Comparison of ENCODE assay signal across 12 cellular contexts in the genomic region with DNA sequence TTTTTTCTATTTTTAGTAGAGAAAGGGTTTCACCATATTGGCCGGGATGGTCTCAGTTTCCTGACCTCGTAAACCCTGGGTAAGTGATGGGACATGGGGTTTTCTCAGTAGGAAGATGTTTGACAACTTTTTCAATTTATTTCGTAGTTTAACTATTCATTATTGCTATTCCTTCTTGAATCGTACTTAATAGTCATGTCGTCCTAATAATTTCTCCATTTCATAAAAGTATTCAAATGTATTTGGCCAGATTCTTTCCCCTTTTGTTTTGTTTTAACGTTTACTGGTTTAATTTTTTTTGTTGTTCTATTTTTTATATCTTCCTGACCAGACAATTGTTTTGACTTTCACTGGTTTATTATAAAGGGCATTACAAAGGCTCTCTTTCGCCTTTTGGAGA. TPM values are rescaled to one million over a fixed set of nuclear protein-coding genes. Genes with fewer than 3 reads are reported as not detected.
DNase-seq lines count a peak whose midpoint lies in the region; ATAC-seq and TF ChIP-seq lines count a peak whose summit lies in the region.
"Had no signal": no experiment of that assay in that cellular context is flagged by ENCODE, and none has a peak within 500 bp of the region (broad histone marks: within the 10 kb centered on the region; RNA-seq: fewer than 3 reads in every experiment).

No MANE protein-coding gene starts in this region.

- WGBS in right lobe of liver (ENCODE audit: insufficient coverage, low coverage, low lambda C conversion rate, missing lambda C conversion rate), result 48% methylated on average over 7 of the region's 7 CpGs

- POLR2A ChIA-PET in activated naive CD8-positive, alpha-beta T cell treated with anti-CD3 and anti-CD28 coated beads, Interleukin-2, amount 10 ng/mL, durations not matched to agents 7 days and 5 days (lab: Charles Lee), result interaction anchor here (1.0 kb wide), 1 partner anchor 53 kb away, joined by 4 read pairs; no protein-coding TSS in a partner anchor

- no peaks in the 10 kb centered on the region for H3K4me1 ChIP-seq in HAP-1
- no peaks in the 10 kb centered on the region for H3K4me1 ChIP-seq in right lobe of liver
- H3K4me1 ChIP-seq: BLaER1 had no signal

- no peak overlapping the region for H3K27ac Mint-ChIP-seq in activated naive CD8-positive, alpha-beta T cell treated with anti-CD3 and anti-CD28 coated beads, Interleukin-2, amount 10 ng/mL, durations not matched to agents 7 days and 5 days

- intact Hi-C loops in right lobe of liver (cut with DNase I), result no loop called here

- H3K4me1 Mint-ChIP-seq in activated naive CD8-positive, alpha-beta T cell treated with anti-CD3 and anti-CD28 coated beads, Interleukin-2, amount 10 ng/mL, durations not matched to agents 7 days and 5 days, result peaks cover 36% of the 10 kb centered on the region

- TF ChIP-seq POLR2A in right lobe of liver (IDR thresholded peaks at IDR 0.05), result no peak

- H3K27ac ChIP-seq in 22Rv1 (peak overlapping the region; percentile 86), right lobe of liver (no peak overlapping the region)
- H3K27ac ChIP-seq: BLaER1 had no signal

- H3K36me3 ChIP-seq in HAP-1 (replicated peaks) (no peaks in the 10 kb centered on the region), right lobe of liver (no peaks in the 10 kb centered on the region)
- H3K36me3 ChIP-seq: BLaER1 had no signal

- no peak for TF ChIP-seq CTCF in 22Rv1 (IDR thresholded peaks at IDR 0.05)
- TF ChIP-seq CTCF in right lobe of liver (IDR thresholded peaks at IDR 0.05), result no peak

- no peak for ATAC-seq in activated naive CD8-positive, alpha-beta T cell treated with anti-CD3 and anti-CD28 coated beads, Interleukin-2, amount 10 ng/mL, durations not matched to agents 7 days and 5 days (ENCODE audit: low read depth)
- ATAC-seq in right lobe of liver, result no peak
- ATAC-seq in HG02571 (IDR thresholded peaks at IDR 0.05; ENCODE audit: unreplicated experiment), result no peak

- H3K4me3 ChIP-seq in HAP-1, result peak overlapping the region; percentile 34
- peak overlapping the region in 2 of 3 donors; percentile 5 to 15 for H3K4me3 ChIP-seq in right lobe of liver

- H3K27me3 ChIP-seq in HAP-1 (ENCODE audit: low read depth), result 0 out of 2 replicates have a peak, but pooled peaks cover 2% of the 10 kb centered on the region
- H3K27me3 ChIP-seq in right lobe of liver, result no peaks in the 10 kb centered on the region
- H3K27me3 ChIP-seq: BLaER1 had no signal

- no peaks in the 10 kb centered on the region for H3K36me3 Mint-ChIP-seq in activated naive CD8-positive, alpha-beta T cell treated with anti-CD3 and anti-CD28 coated beads, Interleukin-2, amount 10 ng/mL, durations not matched to agents 7 days and 5 days

- H3K4me3 Mint-ChIP-seq in activated naive CD8-positive, alpha-beta T cell treated with anti-CD3 and anti-CD28 coated beads, Interleukin-2, amount 10 ng/mL, durations not matched to agents 7 days and 5 days, result peak overlapping the region; percentile 87

- peaks cover 2% of the 10 kb centered on the region for H3K9me3 Mint-ChIP-seq in activated naive CD8-positive, alpha-beta T cell treated with anti-CD3 and anti-CD28 coated beads, Interleukin-2, amount 10 ng/mL, durations not matched to agents 7 days and 5 days

- DNase-seq in HAP-1 (ENCODE audit: low spot score in 2 of 2) (no peak), right lobe of liver (no peak), NCI-H510A (lab: John Stamatoyannopoulos, UW) (no peak), NCI-H748 (lab: John Stamatoyannopoulos, UW; ENCODE audit: unreplicated experiment) (no peak)
- DNase-seq in activated naive CD8-positive, alpha-beta T cell treated with anti-CD3 and anti-CD28 coated beads, Interleukin-2, amount 10 ng/mL, durations not matched to agents 7 days and 5 days, result no peak
- no peak for DNase-seq in stimulated activated CD4-positive, alpha-beta T cell treated with anti-CD3 and anti-CD28 coated beads, Interleukin-4, amount 100 ng/mL, for 1 hour

- H3K9me3 ChIP-seq in HAP-1 (no peaks in the 10 kb centered on the region), right lobe of liver (no peaks in the 10 kb centered on the region)

- in situ Hi-C loops in HAP-1 (cut with MboI; ENCODE audit: low sequenced_read_pairs), result no loop called here

- H3K27me3 Mint-ChIP-seq in activated naive CD8-positive, alpha-beta T cell treated with anti-CD3 and anti-CD28 coated beads, Interleukin-2, amount 10 ng/mL, durations not matched to agents 7 days and 5 days, result peaks cover 70% of the 10 kb centered on the region

RNA-seq across cellular contexts. Expression of a gene that starts 16.3 kb away (rescaled TPM):
- not detected for total RNA-seq in activated naive CD8-positive, alpha-beta T cell treated with anti-CD3 and anti-CD28 coated beads, Interleukin-2, amount 10 ng/mL, durations not matched to agents 7 days and 5 days
- not detected for total RNA-seq in right lobe of liver
- total RNA-seq: cardiac septum, LHCN-M2, mononuclear cell had no signal

RNA-seq across cellular contexts. Expression of a gene that starts 26.4 kb away (rescaled TPM):
- total RNA-seq in activated naive CD8-positive, alpha-beta T cell treated with anti-CD3 and anti-CD28 coated beads, Interleukin-2, amount 10 ng/mL, durations not matched to agents 7 days and 5 days, result not detected
- not detected for total RNA-seq in right lobe of liver
- total RNA-seq: cardiac septum, LHCN-M2, mononuclear cell had no signal
